ENCODE assay signal across 9 cellular contexts in genomic region chr1:203638914-203639313, GRCh38. TPM values are rescaled to one million over a fixed set of nuclear protein-coding genes. Genes with fewer than 3 reads are reported as not detected.
DNase-seq lines count a peak whose midpoint lies in the region; ATAC-seq and TF ChIP-seq lines count a peak whose summit lies in the region.
"Had no signal": no experiment of that assay in that cellular context is flagged by ENCODE, and none has a peak within 500 bp of the region (broad histone marks: within the 10 kb centered on the region; RNA-seq: fewer than 3 reads in every experiment).

No MANE protein-coding gene starts in this region.

- H3K36me3 Mint-ChIP-seq in HFFc6 (ENCODE audit: low read depth) (peaks cover 46% of the 10 kb centered on the region), osteocyte (ENCODE audit: unreplicated experiment) (peaks cover 2% of the 10 kb centered on the region)

- ATAC-seq in sciatic nerve = peak; percentile 57

- H3K27ac Mint-ChIP-seq in HFFc6 = peak overlapping the region; percentile 69
- H3K27ac Mint-ChIP-seq in osteocyte (ENCODE audit: unreplicated experiment) = no peak overlapping the region

- DNase-seq in HFFc6 (no peak), OCI-M1 (lab: John Stamatoyannopoulos, UW) (peak; percentile 42), fibroblast of mammary gland (ENCODE audit: low read depth) (peak; percentile 51), sciatic nerve (ENCODE audit: low spot score) (no peak), DMS114 treated with DMSO at 0.1 percent for 48 hours (lab: John Stamatoyannopoulos, UW; ENCODE audit: unreplicated experiment) (no peak), osteocyte (ENCODE audit: extremely low spot score, unreplicated experiment) (no peak), DMS153 (lab: John Stamatoyannopoulos, UW) (no peak), NCI-H2107 treated with DMSO at 0.1 percent for 48 hours (lab: John Stamatoyannopoulos, UW; ENCODE audit: unreplicated experiment) (no peak)
- DNase-seq: activated CD4-positive, alpha-beta T cell treated with anti-CD3 and anti-CD28 coated beads for 1 hour had no signal

- no peak overlapping the region for H3K4me3 ChIP-seq in fibroblast of mammary gland (ENCODE audit: control insufficient read depth, low read depth, low read length)

- 0 out of 2 replicates have a peak overlapping the region, but pooled peaks have one; percentile 9 for H3K4me3 Mint-ChIP-seq in HFFc6
- no peak overlapping the region for H3K4me3 Mint-ChIP-seq in osteocyte (ENCODE audit: unreplicated experiment)

- no peaks in the 10 kb centered on the region for H3K9me3 Mint-ChIP-seq in HFFc6
- H3K9me3 Mint-ChIP-seq in osteocyte (ENCODE audit: unreplicated experiment) = no peaks in the 10 kb centered on the region

- H3K27me3 Mint-ChIP-seq in HFFc6 (ENCODE audit: insufficient read depth) = peaks cover 1% of the 10 kb centered on the region; the same call in 1 of the 2 replicates
- no peaks in the 10 kb centered on the region for H3K27me3 Mint-ChIP-seq in osteocyte (ENCODE audit: unreplicated experiment)

- TF ChIP-seq CTCF in HFFc6 (IDR thresholded peaks at IDR 0.05) = no peak
- peak; percentile 7 for TF ChIP-seq CTCF in fibroblast of mammary gland (conservative IDR thresholded peaks at IDR 0.05; ENCODE audit: control insufficient read depth, insufficient read depth, low read depth, low read length)
- TF ChIP-seq CTCF in osteocyte (IDR thresholded peaks at IDR 0.05) = no peak

- intact Hi-C loops in sciatic nerve (cut with DNase I) = no loop called here

- H3K4me1 Mint-ChIP-seq in HFFc6 (ENCODE audit: low read depth) (peaks cover 78% of the 10 kb centered on the region), osteocyte (ENCODE audit: unreplicated experiment) (peaks cover 25% of the 10 kb centered on the region)

RNA-seq across cellular contexts. Expression of gene ATP2B4, which starts 12.3 kb away (rescaled TPM):
- total RNA-seq in HFFc6 (2021; fragmentation: NEBNext Ultra II Directional; extraction: Animal tissue kit (Norgen Biotek cat#: 25700)) = 100 to 1,000 TPM; 199 to 243 (median 221) TPM
- 107 TPM for total RNA-seq in sciatic nerve
- 39.4 and 42.1 TPM in 2 replicates for total RNA-seq in osteocyte

Comparison
In these comparisons a context has a peak if more than half of its experiments do, and no peak if none do; other contexts are left out.
1. DNase-seq: peak in OCI-M1 (single experiment) and fibroblast of mammary gland (single experiment); none in HFFc6 (single experiment), sciatic nerve (single experiment), DMS114 treated with DMSO at 0.1 percent for 48 hours (single experiment), osteocyte (single experiment), DMS153 (single experiment) and NCI-H2107 treated with DMSO at 0.1 percent for 48 hours (single experiment).